Comparison of ENCODE assay signal across 15 cellular contexts in genomic region chr5:55102345-55102744, GRCh38. TPM values are rescaled to one million over a fixed set of nuclear protein-coding genes. Genes with fewer than 3 reads are reported as not detected.
A peak's percentile ranks its signal among the peaks of the same experiment; 100 is the strongest.
DNase-seq lines count a peak whose midpoint lies in the region; ATAC-seq and TF ChIP-seq lines count a peak whose summit lies in the region.
"Had no signal": no experiment of that assay in that cellular context is flagged by ENCODE, and none has a peak within 500 bp of the region (broad histone marks: within the 10 kb centered on the region; RNA-seq: fewer than 3 reads in every experiment).

TSS of gene GZMA (plus strand) at chr5:55102646. CDS start at chr5:55102683, 37 bp downstream.

- H3K4me3 Mint-ChIP-seq in T-cell (peak within 1 kb of the TSS; percentile 76 to 93 (median 84)), neural progenitor cell (no peak within 1 kb of the TSS), HFFc6 (no peak within 1 kb of the TSS)

- H3K27me3 ChIP-seq in neural progenitor cell = no peaks in the 10 kb centered on the region
- H3K27me3 ChIP-seq: right atrium auricular region had no signal

- H3K4me1 ChIP-seq in neural progenitor cell = peaks cover 14% of the 10 kb centered on the region
- H3K4me1 ChIP-seq: right atrium auricular region had no signal

- no peak within 1 kb of the TSS for H3K9ac ChIP-seq in neural progenitor cell

- H3K9me3 Mint-ChIP-seq in T-cell = peaks cover 14 to 22% (median 20%) of the 10 kb centered on the region in 3 donors
- peaks cover 6% of the 10 kb centered on the region for H3K9me3 Mint-ChIP-seq in neural progenitor cell
- H3K9me3 Mint-ChIP-seq in HFFc6 = peaks cover 13% of the 10 kb centered on the region

- H3K4me3 ChIP-seq in neural progenitor cell = no peak within 1 kb of the TSS
- H3K4me3 ChIP-seq: right atrium auricular region had no signal

- in situ Hi-C loops in GM13977 (cut with MboI; ENCODE audit: low pct_unique_long_range_greater_than_20kb, low sequenced_read_pairs, unreplicated experiment) = no loop called here

- DNase-seq in DMS 273 (lab: John Stamatoyannopoulos, UW; ENCODE audit: unreplicated experiment) (peak; percentile 29), DMS 273 treated with DMSO at 0.1 percent for 48 hours (lab: John Stamatoyannopoulos, UW) (no peak), T-cell (peak in 31 of 34 experiments; percentile 13 to 48 (median 35)), neural progenitor cell (ENCODE audit: low spot score) (no peak), HFFc6 (no peak), GM13977 (ENCODE audit: low spot score) (no peak)
- DNase-seq in activated effector memory CD4-positive, alpha-beta T cell treated with Interleukin-2 at 50 U/mL for 16 hours = peak; percentile 16
- DNase-seq: amniotic stem cell, DMS53, mesendoderm, NCI-H1105 treated with DMSO at 0.1 percent for 48 hours, NCI-H748 treated with DMSO at 0.1 percent for 48 hours had no signal

- H3F3A ChIP-seq in neural progenitor cell (ENCODE audit: low read depth) = peaks cover 10% of the 10 kb centered on the region

- H3K27me3 Mint-ChIP-seq in T-cell (no peaks in the 10 kb centered on the region), neural progenitor cell (ENCODE audit: insufficient read depth, low read depth) (peaks cover 7% of the 10 kb centered on the region), HFFc6 (ENCODE audit: insufficient read depth) (no peaks in the 10 kb centered on the region; the same call in 1 of the 2 replicates)

- no peaks in the 10 kb centered on the region for H3K36me3 ChIP-seq in neural progenitor cell
- H3K36me3 ChIP-seq: right atrium auricular region had no signal

- H3K4me1 Mint-ChIP-seq in T-cell (peaks cover 75 to 90% (median 87%) of the 10 kb centered on the region in 3 donors), neural progenitor cell (peaks cover 14% of the 10 kb centered on the region), HFFc6 (ENCODE audit: low read depth) (peaks cover 20% of the 10 kb centered on the region)

- H3K4me2 ChIP-seq in neural progenitor cell = no peak within 1 kb of the TSS

- ATAC-seq in T-cell (replicated peaks in 1 of 4) (peak; percentile 73 to 89 (median 76)), GM18858 (IDR thresholded peaks at IDR 0.05; ENCODE audit: unreplicated experiment) (no peak)

- H3K36me3 Mint-ChIP-seq in T-cell (peaks cover 31% of the 10 kb centered on the region), neural progenitor cell (peaks cover 2% of the 10 kb centered on the region), HFFc6 (ENCODE audit: low read depth) (peaks cover 21% of the 10 kb centered on the region; the same call in 1 of the 2 replicates)

- POLR2A ChIA-PET in T-cell (lab: Charles Lee) = interaction anchor here (0.5 to 0.6 kb wide), 2 partner anchors 10 to 792 kb away, joined by 4 to 5 read pairs; partner anchors contain the start of gene ARL15 (in 1 of the 2)

- no peak within 1 kb of the TSS for H2AFZ ChIP-seq in neural progenitor cell (replicated peaks)

- TF ChIP-seq CTCF in neural progenitor cell (IDR thresholded peaks at IDR 0.05) = no peak
- no peak for TF ChIP-seq CTCF in HFFc6 (IDR thresholded peaks at IDR 0.05)
- TF ChIP-seq CTCF in GM13977 (IDR thresholded peaks at IDR 0.05; ENCODE audit: extremely low read depth, insufficient read depth, missing control alignments) = no peak

- CTCF ChIA-PET in T-cell (lab: Charles Lee) = interaction anchor here (1.3 to 1.5 kb wide), 3 partner anchors 40 to 196 kb away, joined by 3 to 4 read pairs (median 3); no protein-coding TSS in a partner anchor

- H4K20me1 ChIP-seq in neural progenitor cell (ENCODE audit: low read depth) = no peaks in the 10 kb centered on the region

- no peak within 1 kb of the TSS for H3K27ac ChIP-seq in neural progenitor cell
- H3K27ac ChIP-seq: 22Rv1, right atrium auricular region had no signal

- H3K79me2 ChIP-seq in neural progenitor cell (ENCODE audit: low read depth) = no peaks in the 10 kb centered on the region

- H3K27ac Mint-ChIP-seq in T-cell (peak within 1 kb of the TSS; percentile 86 to 95), neural progenitor cell (peak within 1 kb of the TSS; percentile 50), HFFc6 (no peak within 1 kb of the TSS)

- no peaks in the 10 kb centered on the region for H3K9me3 ChIP-seq in neural progenitor cell (ENCODE audit: low read depth)

RNA-seq across cellular contexts. Expression of gene GZMA, which starts in this region (rescaled TPM):
- 10 to 100 TPM in 4 of 5 donors, 1 to 10 TPM in 1; 9.9 to 86.0 (median 37.2) TPM for total RNA-seq in T-cell
- not detected in 2 replicates for total RNA-seq in neural progenitor cell (ENCODE audit: low replicate concordance)
- not detected for total RNA-seq in HFFc6 (2021; fragmentation: NEBNext Ultra II Directional; extraction: Animal tissue kit (Norgen Biotek cat#: 25700))

Comparison
In these comparisons a context has a peak if more than half of its experiments do, and no peak if none do; other contexts are left out.
1. RNA of gene GZMA (total RNA-seq): 9.9 to 86.0 TPM in T-cell; not detected in HFFc6 and not detected in neural progenitor cell; every median in the first group is over 10 times any median in the second.
2. DNase-seq: peak in DMS 273 (single experiment), T-cell (31 of 34) and activated effector memory CD4-positive, alpha-beta T cell treated with Interleukin-2 at 50 U/mL for 16 hours (single experiment); none in DMS 273 treated with DMSO at 0.1 percent for 48 hours (single experiment), neural progenitor cell (single experiment), HFFc6 (single experiment) and GM13977 (single experiment).
3. H3K4me3 Mint-ChIP-seq: peak in T-cell (3 of 3); none in neural progenitor cell (single experiment) and HFFc6 (single experiment).